16 cellular contexts compared by ENCODE assay signal in genomic region chrX:32533848-32534247, GRCh38.
DNase-seq lines count a peak whose midpoint lies in the region; ATAC-seq and TF ChIP-seq lines count a peak whose summit lies in the region.
"Had no signal": no experiment of that assay in that cellular context is flagged by ENCODE, and none has a peak within 500 bp of the region (broad histone marks: within the 10 kb centered on the region; RNA-seq: fewer than 3 reads in every experiment).

No MANE protein-coding gene starts in this region.

- H3K9me3 Mint-ChIP-seq in activated T-cell treated with anti-CD3 and anti-CD28 coated beads, Interleukin-2, amount 50 U/mL, for 72 hours = no peaks in the 10 kb centered on the region
- H3K9me3 Mint-ChIP-seq: IgD-negative memory B cell, neural crest cell had no signal

- 92% methylated on average over 4 of the region's 4 CpGs for WGBS in smooth muscle cell (ENCODE audit: low lambda C conversion rate)

- no peak overlapping the region for H3K4me2 ChIP-seq in smooth muscle cell

- no peaks in the 10 kb centered on the region for H3K27me3 ChIP-seq in smooth muscle cell (ENCODE audit: low read depth)
- H3K27me3 ChIP-seq: BE2C, heart left ventricle had no signal

- TF ChIP-seq CTCF in smooth muscle cell (IDR thresholded peaks at IDR 0.05; ENCODE audit: borderline replicate concordance, insufficient read depth, poor library complexity, severe bottlenecking) = no peak

- H3K4me1 ChIP-seq in smooth muscle cell (ENCODE audit: low read depth) = no peaks in the 10 kb centered on the region
- H3K4me1 ChIP-seq: BE2C, left ventricle myocardium inferior had no signal

- no peak overlapping the region for H3K9ac ChIP-seq in smooth muscle cell (ENCODE audit: low read depth)

- ATAC-seq in activated T-cell treated with anti-CD3 and anti-CD28 coated beads, Interleukin-2, amount 50 U/mL, for 72 hours (replicated peaks in 1 of 2) = peak; percentile 66 to 70
- ATAC-seq in HG02610 (IDR thresholded peaks at IDR 0.05; ENCODE audit: unreplicated experiment) (peak; percentile 98), HG03342 (IDR thresholded peaks at IDR 0.05; ENCODE audit: unreplicated experiment) (peak; percentile 49)
- ATAC-seq: heart left ventricle had no signal

- H3K9me3 ChIP-seq in smooth muscle cell (replicated peaks; ENCODE audit: low read depth) = no peaks in the 10 kb centered on the region
- H3K9me3 ChIP-seq: BE2C, heart left ventricle, left ventricle myocardium inferior had no signal

- peaks cover 52% of the 10 kb centered on the region for H3K27me3 Mint-ChIP-seq in activated T-cell treated with anti-CD3 and anti-CD28 coated beads, Interleukin-2, amount 50 U/mL, for 72 hours (ENCODE audit: low read depth)
- H3K27me3 Mint-ChIP-seq: IgD-negative memory B cell had no signal

- H3K4me3 Mint-ChIP-seq in activated T-cell treated with anti-CD3 and anti-CD28 coated beads, Interleukin-2, amount 50 U/mL, for 72 hours = no peak overlapping the region
- H3K4me3 Mint-ChIP-seq: IgD-negative memory B cell, neural crest cell had no signal

- H4K20me1 ChIP-seq in smooth muscle cell (ENCODE audit: low read depth) = no peaks in the 10 kb centered on the region

- no peak overlapping the region for H3K27ac Mint-ChIP-seq in activated T-cell treated with anti-CD3 and anti-CD28 coated beads, Interleukin-2, amount 50 U/mL, for 72 hours
- H3K27ac Mint-ChIP-seq: IgD-negative memory B cell had no signal

- in situ Hi-C loops in KBM-7 (cut with MboI; ENCODE audit: low pct_unique_long_range_greater_than_20kb, low sequenced_read_pairs) = no loop called here

- no peak overlapping the region for H3K4me3 ChIP-seq in smooth muscle cell
- H3K4me3 ChIP-seq: heart left ventricle, left ventricle myocardium inferior had no signal

- no peaks in the 10 kb centered on the region for H3K36me3 ChIP-seq in smooth muscle cell (ENCODE audit: low read depth)
- H3K36me3 ChIP-seq: BE2C, heart left ventricle, left ventricle myocardium inferior had no signal

- H3K79me2 ChIP-seq in smooth muscle cell (ENCODE audit: low read depth) = no peaks in the 10 kb centered on the region

- H3K36me3 Mint-ChIP-seq in activated T-cell treated with anti-CD3 and anti-CD28 coated beads, Interleukin-2, amount 50 U/mL, for 72 hours (ENCODE audit: insufficient read depth in 2 of 2) = no peaks in the 10 kb centered on the region
- H3K36me3 Mint-ChIP-seq: IgD-negative memory B cell had no signal

- H3K27ac ChIP-seq in smooth muscle cell (ENCODE audit: low read depth) = no peak overlapping the region
- H3K27ac ChIP-seq: heart left ventricle, left ventricle myocardium inferior had no signal

- no peak for DNase-seq in activated T-cell treated with anti-CD3 and anti-CD28 coated beads, Interleukin-2, amount 50 U/mL, for 72 hours
- DNase-seq in activated T-cell treated with anti-CD3 and anti-CD28 coated beads, Interleukin-2, amount 50 U/mL, for 1 hour = no peak
- no peak for DNase-seq in NCI-H510A treated with DMSO at 0.1 percent for 48 hours (lab: John Stamatoyannopoulos, UW)
- no peak for DNase-seq in KBM-7
- DNase-seq in smooth muscle cell (lab: John Stamatoyannopoulos, UW; ENCODE audit: unreplicated experiment) = no peak
- no peak for DNase-seq in NCI-H345 (lab: John Stamatoyannopoulos, UW)
- DNase-seq: 8988T, BE2C, COR-L47, heart left ventricle, left ventricle myocardium inferior, NCI-H187 treated with DMSO at 0.1 percent for 48 hours had no signal

- no peak overlapping the region for H2AFZ ChIP-seq in smooth muscle cell (ENCODE audit: low read depth)

- H3F3A ChIP-seq in smooth muscle cell (ENCODE audit: low read depth) = no peaks in the 10 kb centered on the region

- peaks cover 5% of the 10 kb centered on the region for H3K4me1 Mint-ChIP-seq in activated T-cell treated with anti-CD3 and anti-CD28 coated beads, Interleukin-2, amount 50 U/mL, for 72 hours (ENCODE audit: low read depth)
